33 cellular contexts compared by ENCODE assay signal in the genomic region with DNA sequence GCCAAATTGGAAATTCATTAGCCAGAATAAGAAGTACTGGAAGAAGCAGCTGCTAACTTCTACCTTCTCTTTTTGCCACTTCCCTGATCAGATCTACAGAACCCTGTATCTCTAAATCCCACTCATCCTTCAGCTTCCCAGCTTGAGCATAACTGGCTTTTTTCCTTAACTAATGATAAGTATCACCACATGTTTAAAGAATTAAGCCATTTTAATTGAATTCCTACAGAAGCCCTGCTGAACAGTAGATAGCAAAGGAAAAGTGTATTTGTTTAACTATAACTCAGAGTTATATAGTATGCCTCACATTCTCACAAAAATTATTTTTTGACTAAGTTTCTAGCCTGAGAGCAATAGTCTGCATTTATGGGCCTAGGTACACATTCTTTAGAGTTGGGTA.
"Had no signal": no experiment of that assay in that cellular context is flagged by ENCODE, and none has a peak within 500 bp of the region (broad histone marks: within the 10 kb centered on the region; RNA-seq: fewer than 3 reads in every experiment).

No MANE protein-coding gene starts in this region.

- H3K9me3 ChIP-seq: adrenal gland, body of pancreas, breast epithelium had no signal

- ATAC-seq: activated CD8-positive, alpha-beta T cell treated with anti-CD3 and anti-CD28 coated beads for 36 hours; activated naive CD4-positive, alpha-beta T cell treated with anti-CD3 and anti-CD28 coated beads, Interleukin-2, amount 50 U/mL, for 72 hours; activated T-cell treated with anti-CD3 and anti-CD28 coated beads, Interleukin-2, amount 50 U/mL, for 4 hours; activated T-cell treated with anti-CD3 and anti-CD28 coated beads, Interleukin-2, amount 50 U/mL, for 72 hours; activated T-helper 17 cell treated with anti-CD3 and anti-CD28 coated beads, Interleukin-2, amount 50 U/mL, for 72 hours; body of pancreas had no signal

- DNase-seq: activated B cell treated with CpG ODN at 0.5 μM for 24 hours; activated CD4-positive, alpha-beta memory T cell treated with anti-CD3 and anti-CD28 coated beads for 36 hours; activated CD4-positive, alpha-beta T cell treated with anti-CD3 and anti-CD28 coated beads for 4 hours; activated CD4-positive, alpha-beta T cell treated with anti-CD3 and anti-CD28 coated beads, Interleukin-2, amount 10 ng/mL, durations not matched to agents 24 days and 14 days; activated CD4-positive, alpha-beta T cell treated with anti-CD3 and anti-CD28 coated beads, Interleukin-2, amount 50 U/mL, for 1 hour; activated CD4-positive, alpha-beta T cell treated with anti-CD3 and anti-CD28 coated beads, Interleukin-2, amount 50 U/mL, for 4 hours; activated CD4-positive, CD25-positive, alpha-beta regulatory T cell treated with anti-CD3 and anti-CD28 coated beads, Interleukin-2, amount 50 U/mL, for 72 hours; activated CD8-positive, alpha-beta memory T cell treated with anti-CD3 and anti-CD28 coated beads, Interleukin-2, amount 50 U/mL, for 4 hours; activated CD8-positive, alpha-beta T cell treated with anti-CD3 and anti-CD28 coated beads for 36 hours; activated effector memory CD4-positive, alpha-beta T cell treated with anti-CD3 and anti-CD28 coated beads, Interleukin-2, amount 50 U/mL, for 16 hours; activated gamma-delta T cell treated with Interleukin-2 at 50 U/mL for 16 hours; activated naive CD4-positive, alpha-beta T cell; activated naive CD4-positive, alpha-beta T cell treated with anti-CD3 and anti-CD28 coated beads for 36 hours; activated naive CD4-positive, alpha-beta T cell treated with anti-CD3 and anti-CD28 coated beads, Interleukin-2, amount 50 U/mL, for 16 hours; activated naive CD8-positive, alpha-beta T cell treated with anti-CD3 and anti-CD28 coated beads for 36 hours; activated T-cell treated with anti-CD3 and anti-CD28 coated beads for 4 hours; activated T-cell treated with anti-CD3 and anti-CD28 coated beads, Interleukin-2, amount 50 U/mL, for 1 hour; activated T-cell treated with anti-CD3 and anti-CD28 coated beads, Interleukin-2, amount 50 U/mL, for 4 hours; activated T-cell treated with anti-CD3 and anti-CD28 coated beads, Interleukin-2, amount 50 U/mL, for 72 hours; adrenal gland; amniotic stem cell; aorta; body of pancreas; brain microvascular endothelial cell; central memory CD4-positive, alpha-beta T cell; T-helper 2 cell; T-helper 9 cell had no signal

- H3K27ac Mint-ChIP-seq: activated B cell treated with CpG ODN at 0.5 μM for 24 hours; activated CD4-positive, alpha-beta memory T cell treated with anti-CD3 and anti-CD28 coated beads for 36 hours; activated CD4-positive, alpha-beta T cell treated with anti-CD3 and anti-CD28 coated beads, Interleukin-2, amount 10 ng/mL, durations not matched to agents 24 days and 14 days; activated CD8-positive, alpha-beta T cell treated with anti-CD3 and anti-CD28 coated beads for 36 hours; activated naive CD4-positive, alpha-beta T cell treated with anti-CD3 and anti-CD28 coated beads for 36 hours; activated naive CD4-positive, alpha-beta T cell treated with anti-CD3 and anti-CD28 coated beads, Interleukin-2, amount 50 U/mL, for 72 hours; activated naive CD8-positive, alpha-beta T cell treated with anti-CD3 and anti-CD28 coated beads for 36 hours; activated T-cell treated with anti-CD3 and anti-CD28 coated beads, Interleukin-2, amount 50 U/mL, for 72 hours; activated T-helper 1 cell treated with anti-CD3 and anti-CD28 coated beads, Interleukin-12 subunit alpha, Interleukin-12 subunit beta, Interleukin-2, Interleukin-4 antibody, amounts not matched to agents 30 ng/mL and 10 ng/mL and 1 ng/mL, durations not matched to agents 14 hours and 24 hours and 36 hours; activated T-helper 17 cell treated with anti-CD3 and anti-CD28 coated beads, Interleukin-2, amount 50 U/mL, for 72 hours; T-helper 2 cell treated with Interferon-gamma antibody and Interleukin-4, amounts not matched to agents 5 μg/mL and 100 μg/mL, for 36 hours had no signal

- H3K4me1 ChIP-seq: adrenal gland, body of pancreas, breast epithelium had no signal

- H3K36me3 ChIP-seq: adrenal gland, brain microvascular endothelial cell, breast epithelium had no signal

- H3K4me3 Mint-ChIP-seq: activated B cell treated with CpG ODN at 0.5 μM for 24 hours; activated CD4-positive, alpha-beta memory T cell treated with anti-CD3 and anti-CD28 coated beads for 36 hours; activated CD4-positive, alpha-beta T cell treated with anti-CD3 and anti-CD28 coated beads, Interleukin-2, amount 10 ng/mL, durations not matched to agents 24 days and 14 days; activated CD8-positive, alpha-beta T cell treated with anti-CD3 and anti-CD28 coated beads for 36 hours; activated naive CD4-positive, alpha-beta T cell treated with anti-CD3 and anti-CD28 coated beads for 36 hours; activated naive CD8-positive, alpha-beta T cell treated with anti-CD3 and anti-CD28 coated beads for 36 hours; activated T-cell treated with anti-CD3 and anti-CD28 coated beads, Interleukin-2, amount 50 U/mL, for 4 hours; activated T-cell treated with anti-CD3 and anti-CD28 coated beads, Interleukin-2, amount 50 U/mL, for 72 hours; activated T-helper 1 cell treated with anti-CD3 and anti-CD28 coated beads, Interleukin-12 subunit alpha, Interleukin-12 subunit beta, Interleukin-2, Interleukin-4 antibody, amounts not matched to agents 30 ng/mL and 10 ng/mL and 1 ng/mL, durations not matched to agents 14 hours and 24 hours and 36 hours; activated T-helper 17 cell treated with anti-CD3 and anti-CD28 coated beads, Interleukin-2, amount 50 U/mL, for 72 hours; T-helper 2 cell treated with Interferon-gamma antibody and Interleukin-4, amounts not matched to agents 5 μg/mL and 100 μg/mL, for 36 hours had no signal

- H3K4me1 Mint-ChIP-seq: activated CD4-positive, alpha-beta T cell treated with anti-CD3 and anti-CD28 coated beads, Interleukin-2, amount 10 ng/mL, durations not matched to agents 24 days and 14 days; activated T-helper 17 cell treated with anti-CD3 and anti-CD28 coated beads, Interleukin-2, amount 50 U/mL, for 72 hours had no signal

- H3K4me3 ChIP-seq: adrenal gland, body of pancreas, breast epithelium had no signal

- H3K27ac ChIP-seq: adrenal gland, body of pancreas, brain microvascular endothelial cell, breast epithelium, VCaP had no signal

- H3K27me3 ChIP-seq: adrenal gland, body of pancreas, brain microvascular endothelial cell, breast epithelium had no signal

- H3K27me3 Mint-ChIP-seq: activated B cell treated with CpG ODN at 0.5 μM for 24 hours; activated CD4-positive, alpha-beta memory T cell treated with anti-CD3 and anti-CD28 coated beads for 36 hours; activated CD4-positive, alpha-beta T cell treated with anti-CD3 and anti-CD28 coated beads, Interleukin-2, amount 10 ng/mL, durations not matched to agents 24 days and 14 days; activated CD8-positive, alpha-beta T cell treated with anti-CD3 and anti-CD28 coated beads for 36 hours; activated naive CD8-positive, alpha-beta T cell treated with anti-CD3 and anti-CD28 coated beads for 36 hours; activated T-helper 17 cell treated with anti-CD3 and anti-CD28 coated beads, Interleukin-2, amount 50 U/mL, for 72 hours had no signal
